ENCODE assay signal across 28 cellular contexts in the genomic region with DNA sequence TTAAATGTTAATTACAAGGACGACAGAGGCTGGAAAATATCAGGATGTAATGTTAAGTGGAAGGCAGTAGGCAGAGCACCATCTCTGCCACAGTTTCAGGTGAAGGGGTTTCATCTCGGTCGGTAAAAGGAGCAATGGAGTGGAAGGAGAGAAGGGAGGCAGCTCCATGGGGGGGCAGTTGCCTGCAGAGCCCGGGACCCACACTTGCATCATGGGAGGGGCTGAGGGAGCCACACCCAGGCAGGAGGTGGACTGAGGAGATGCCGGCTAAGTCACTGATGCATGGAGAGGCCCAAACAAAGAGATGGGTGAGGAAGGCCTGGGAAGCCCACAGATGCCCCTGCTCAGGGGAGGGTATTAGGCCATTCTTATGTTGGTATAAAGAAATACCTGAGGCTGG.
"Had no signal": no experiment of that assay in that cellular context is flagged by ENCODE, and none has a peak within 500 bp of the region (broad histone marks: within the 10 kb centered on the region; RNA-seq: fewer than 3 reads in every experiment).

No MANE protein-coding gene starts in this region.

- H3K4me3 ChIP-seq: ascending aorta, cardiac muscle cell, SJCRH30, SK-N-MC had no signal

- ATAC-seq: activated CD8-positive, alpha-beta T cell treated with anti-CD3 and anti-CD28 coated beads for 36 hours; Panc1 had no signal

- H3K9me3 ChIP-seq: ascending aorta, SJCRH30 had no signal

- H3K4me2 ChIP-seq: KMS-11 had no signal

- H3K27me3 ChIP-seq: ascending aorta, cardiac muscle cell had no signal

- H3K36me3 ChIP-seq: ascending aorta, cardiac muscle cell, SJCRH30, WERI-Rb-1 had no signal

- H3K27ac ChIP-seq: ascending aorta, cardiac muscle cell, KMS-11, SJCRH30, SK-N-MC, WERI-Rb-1 had no signal

- H3K9ac ChIP-seq: KMS-11 had no signal

- H3K4me1 ChIP-seq: ascending aorta, SJCRH30 had no signal

- DNase-seq: activated CD4-positive, alpha-beta T cell treated with anti-CD3 and anti-CD28 coated beads for 1 hour; activated CD4-positive, alpha-beta T cell treated with anti-CD3 and anti-CD28 coated beads for 48 hours; activated CD4-positive, alpha-beta T cell treated with anti-CD3 and anti-CD28 coated beads, Interleukin-2, amount 50 U/mL, for 4 hours; activated CD4-positive, CD25-positive, alpha-beta regulatory T cell; activated CD8-positive, alpha-beta T cell treated with anti-CD3 and anti-CD28 coated beads for 36 hours; activated gamma-delta T cell; activated naive CD4-positive, alpha-beta T cell treated with Interleukin-2 at 50 U/mL for 16 hours; activated naive CD8-positive, alpha-beta T cell treated with anti-CD3 and anti-CD28 coated beads, Interleukin-2, amount 10 ng/mL, durations not matched to agents 7 days and 5 days; activated T-cell treated with anti-CD3 and anti-CD28 coated beads, Interleukin-2, amount 50 U/mL, for 1 hour; amygdala; MM.1S; MV-4-11; NCI-H1092; NCI-H1417; NCI-H146; NCI-H187 treated with DMSO at 0.1 percent for 48 hours; NCI-H2081; NCI-H345; NCI-H524 treated with DMSO at 0.1 percent for 48 hours; SHP77; SJCRH30; T1000; WERI-Rb-1 had no signal
